In genomic region chr10:35938160-35938559, GRCh38 we compare ENCODE assay signal across 3 cellular contexts.
"Had no signal": no experiment of that assay in that cellular context is flagged by ENCODE, and none has a peak within 500 bp of the region (broad histone marks: within the 10 kb centered on the region; RNA-seq: fewer than 3 reads in every experiment).

No MANE protein-coding gene starts in this region.

- H3K4me3 ChIP-seq: GM12878 had no signal

- DNase-seq: GDM1, GF-D8 had no signal

- ATAC-seq: GM12878 had no signal
